Comparison of ENCODE assay signal across 8 cellular contexts in genomic region chr6:83221886-83222479, GRCh38. TPM values are rescaled to one million over a fixed set of nuclear protein-coding genes. Genes with fewer than 3 reads are reported as not detected.
DNase-seq lines count a peak whose midpoint lies in the region; ATAC-seq and TF ChIP-seq lines count a peak whose summit lies in the region.

No MANE protein-coding gene starts in this region.

- peaks cover 4% of the 10 kb centered on the region for H3K4me1 ChIP-seq in PC-3 (ENCODE audit: insufficient read depth, low read length)
- no peaks in the 10 kb centered on the region for H3K4me1 ChIP-seq in fibroblast of lung (ENCODE audit: control insufficient read depth, extremely low read depth, insufficient read depth, low read length)

- no peaks in the 10 kb centered on the region for H3K9me2 ChIP-seq in PC-3 (replicated peaks; ENCODE audit: low read length)

- CTCF ChIA-PET in PC-3 (lab: Charles Lee) = interaction anchor here (1.0 kb wide), 2 partner anchors 292 to 314 kb away, joined by 3 to 5 read pairs; no protein-coding TSS in a partner anchor

- POLR2A ChIA-PET in PC-3 (lab: Charles Lee; ENCODE audit: unreplicated experiment) = no interaction called here

- DNase-seq in DMS53 (lab: John Stamatoyannopoulos, UW) (peak; percentile 42), DMS53 treated with DMSO at 0.1 percent for 48 hours (lab: John Stamatoyannopoulos, UW; ENCODE audit: unreplicated experiment) (no peak), HT-29 (ENCODE audit: low spot score) (peak; percentile 43), PC-3 (peak; percentile 57), fibroblast of lung (ENCODE audit: low read depth in 2 of 2) (peak; percentile 43 to 70), retinal pigment epithelial cell (ENCODE audit: low read depth) (no peak), HPDE6-E6E7 (ENCODE audit: extremely low spot score) (no peak)
- no peak for DNase-seq in activated naive CD4-positive, alpha-beta T cell (lab: John Stamatoyannopoulos, UW)

- TF ChIP-seq CTCF in PC-3 (conservative IDR thresholded peaks at IDR 0.05; ENCODE audit: low read depth, low read length) (peak; percentile 69), fibroblast of lung (conservative IDR thresholded peaks at IDR 0.05 in 1 of 2, IDR thresholded peaks at IDR 0.05 in 1 of 2; ENCODE audit: low read depth in 1 of 2, low read length in 2 of 2) (peak in 1 of 2 donors; percentile 36), retinal pigment epithelial cell (conservative IDR thresholded peaks at IDR 0.05; ENCODE audit: low read depth, low read length) (peak; percentile 54)

- intact Hi-C loops in PC-3 (cut with micrococcal nuclease) = loop anchor here (1.0 kb wide), 2 partner anchors 196 to 293 kb away; no protein-coding TSS in a partner anchor

- no peak overlapping the region for H3K4me3 ChIP-seq in PC-3 (ENCODE audit: low read length)
- no peak overlapping the region for H3K4me3 ChIP-seq in fibroblast of lung (replicated peaks in 1 of 4; ENCODE audit: control extremely low read depth in 1 of 4, insufficient read depth in 1 of 4, low read depth in 3 of 4, low read length in 4 of 4)
- no peak overlapping the region for H3K4me3 ChIP-seq in retinal pigment epithelial cell (ENCODE audit: low read length)

- H3K27ac ChIP-seq in PC-3 (ENCODE audit: low read length) = no peak overlapping the region
- H3K27ac ChIP-seq in fibroblast of lung (ENCODE audit: insufficient read depth, low read length) = no peak overlapping the region

- no peaks in the 10 kb centered on the region for H3K79me2 ChIP-seq in PC-3 (ENCODE audit: low read length)
- no peaks in the 10 kb centered on the region for H3K79me2 ChIP-seq in fibroblast of lung (ENCODE audit: control insufficient read depth, insufficient read depth, low read length)

- H3K36me3 ChIP-seq in PC-3 (ENCODE audit: low read depth, low read length) (peaks cover 16% of the 10 kb centered on the region), fibroblast of lung (ENCODE audit: control insufficient read depth, insufficient read depth, low read length) (no peaks in the 10 kb centered on the region)

- BruUV-seq in PC-3 (replicated peaks; lab: Mats Ljungman, UMichigan) = no TSS peak

- no peaks in the 10 kb centered on the region for H3K9me3 ChIP-seq in PC-3 (ENCODE audit: low read length)
- H3K9me3 ChIP-seq in fibroblast of lung (ENCODE audit: control insufficient read depth, insufficient read depth, low read depth, low read length) = no peaks in the 10 kb centered on the region

- H3F3A ChIP-seq in PC-3 (ENCODE audit: low read length, unreplicated experiment) = no peaks in the 10 kb centered on the region

- H3K27me3 ChIP-seq in PC-3 (ENCODE audit: low read length) = no peaks in the 10 kb centered on the region
- H3K27me3 ChIP-seq in fibroblast of lung (ENCODE audit: control insufficient read depth, insufficient read depth, low read length) = no peaks in the 10 kb centered on the region

- H3K4me2 ChIP-seq in PC-3 (ENCODE audit: low read length) (no peak overlapping the region), fibroblast of lung (ENCODE audit: extremely low read depth, insufficient read depth, low read length) (no peak overlapping the region)

- H3K9ac ChIP-seq in PC-3 (ENCODE audit: low read length) (no peak overlapping the region), fibroblast of lung (ENCODE audit: insufficient read depth, low read length) (no peak overlapping the region)

- H4K20me1 ChIP-seq in PC-3 (ENCODE audit: low read length) (no peaks in the 10 kb centered on the region), fibroblast of lung (ENCODE audit: control insufficient read depth, extremely low read depth, insufficient read depth, low read length) (no peaks in the 10 kb centered on the region)

- no peak for ATAC-seq in PC-3

- H2AFZ ChIP-seq in PC-3 (ENCODE audit: low read length) = no peak overlapping the region
- no peak overlapping the region for H2AFZ ChIP-seq in fibroblast of lung (ENCODE audit: low read length)

RNA-seq across cellular contexts. Expression of gene RWDD2A, which starts 28.8 kb away (rescaled TPM):
- total RNA-seq in HT-29 (2014; rRNA removed; shearing (Covaris generic)) = 0.60 and 1.1 TPM in 2 replicates
- total RNA-seq in PC-3 (2014; rRNA removed) (0.63 and 1.3 TPM in 2 replicates), fibroblast of lung (3.6 and 4.6 TPM in 2 replicates)
- polyA plus RNA-seq in fibroblast of lung = 4.0 and 6.9 TPM in 2 replicates
- 2.5 and 4.0 TPM in 2 replicates for polyA plus RNA-seq in fibroblast of lung (2012)
- 0.43 TPM in 1 of 2 replicates, not detected in the other for polyA minus RNA-seq in fibroblast of lung (ENCODE audit: low replicate concordance)

RNA-seq across cellular contexts. Expression of gene PGM3, which starts 28.9 kb away (rescaled TPM):
- total RNA-seq in HT-29 (2014; rRNA removed; shearing (Covaris generic)) = 14.7 and 18.3 TPM in 2 replicates
- total RNA-seq in PC-3 (2014; rRNA removed) = 17.0 and 25.2 TPM in 2 replicates
- total RNA-seq in fibroblast of lung = 69.2 and 71.9 TPM in 2 replicates
- 74.0 and 107 TPM in 2 replicates for polyA plus RNA-seq in fibroblast of lung
- 66.3 and 83.0 TPM in 2 replicates for polyA plus RNA-seq in fibroblast of lung (2012)
- 33.9 and 54.3 TPM in 2 replicates for polyA minus RNA-seq in fibroblast of lung (ENCODE audit: low replicate concordance)

Comparison
In these comparisons a context has a peak if more than half of its experiments do, and no peak if none do; other contexts are left out.
1. DNase-seq: peak in DMS53 (single experiment), HT-29 (single experiment), PC-3 (single experiment) and fibroblast of lung (2 of 2); none in DMS53 treated with DMSO at 0.1 percent for 48 hours (single experiment), retinal pigment epithelial cell (single experiment), HPDE6-E6E7 (single experiment) and activated naive CD4-positive, alpha-beta T cell (0 of 4).